Comparison of ENCODE assay signal across 23 cellular contexts in genomic region chr2:69804416-69804815, GRCh38. TPM values are rescaled to one million over a fixed set of nuclear protein-coding genes. Genes with fewer than 3 reads are reported as not detected.
DNase-seq lines count a peak whose midpoint lies in the region; ATAC-seq and TF ChIP-seq lines count a peak whose summit lies in the region.
"Had no signal": no experiment of that assay in that cellular context is flagged by ENCODE, and none has a peak within 500 bp of the region (broad histone marks: within the 10 kb centered on the region; RNA-seq: fewer than 3 reads in every experiment).

No MANE protein-coding gene starts in this region.

- peaks cover 12% of the 10 kb centered on the region for H3K36me3 Mint-ChIP-seq in CD4-positive, CD25-positive, alpha-beta regulatory T cell
- H3K36me3 Mint-ChIP-seq in GM23338 (ENCODE audit: low read depth) = peaks cover 4% of the 10 kb centered on the region; the same call in 2 of the 3 replicates
- peaks cover 40% of the 10 kb centered on the region for H3K36me3 Mint-ChIP-seq in activated CD4-positive, alpha-beta memory T cell treated with anti-CD3 and anti-CD28 coated beads, Interleukin-2, amount 10 ng/mL, durations not matched to agents 7 days and 5 days (ENCODE audit: low read depth)
- H3K36me3 Mint-ChIP-seq in naive thymus-derived CD4-positive, alpha-beta T cell = peaks cover 0 to 26% (median 0%) of the 10 kb centered on the region in 5 donors

- no peak overlapping the region for H2AFZ ChIP-seq in GM23338

- H3F3A ChIP-seq in GM23338 (replicated peaks; ENCODE audit: low read depth) = no peaks in the 10 kb centered on the region

- no peak for TF ChIP-seq CTCF in GM23338 (conservative IDR thresholded peaks at IDR 0.05; ENCODE audit: low read depth in 2 of 2)
- no peak for TF ChIP-seq CTCF in dorsolateral prefrontal cortex (IDR thresholded peaks at IDR 0.05 in 54 of 56, conservative IDR thresholded peaks at IDR 0.05 in 2 of 56; ENCODE audit: low read depth in 1 of 56, partially characterized antibody in 56 of 56)

- ATAC-seq in CD4-positive, CD25-positive, alpha-beta regulatory T cell (ENCODE audit: low read depth in 2 of 2) = no peak
- ATAC-seq in GM23338 (no peak), GM18907 (IDR thresholded peaks at IDR 0.05; ENCODE audit: unreplicated experiment) (no peak)
- ATAC-seq in naive thymus-derived CD4-positive, alpha-beta T cell = no peak
- ATAC-seq: heart right ventricle, left lung, mucosa of descending colon had no signal

- peaks cover 5% of the 10 kb centered on the region for H3K36me3 ChIP-seq in CD4-positive, CD25-positive, alpha-beta regulatory T cell (ENCODE audit: control insufficient read depth, insufficient read depth, low read length)
- no peaks in the 10 kb centered on the region for H3K36me3 ChIP-seq in GM23338 (ENCODE audit: insufficient read depth)
- no peaks in the 10 kb centered on the region for H3K36me3 ChIP-seq in naive thymus-derived CD4-positive, alpha-beta T cell (ENCODE audit: control insufficient read depth in 2 of 3, insufficient read depth in 3 of 3, low read length in 3 of 3)
- H3K36me3 ChIP-seq: cardiac muscle cell, WERI-Rb-1 had no signal

- peaks cover 4 to 18% (median 11%) of the 10 kb centered on the region in 4 donors for H3K4me1 Mint-ChIP-seq in CD4-positive, CD25-positive, alpha-beta regulatory T cell
- peaks cover 2% of the 10 kb centered on the region for H3K4me1 Mint-ChIP-seq in GM23338
- peaks cover 27% of the 10 kb centered on the region for H3K4me1 Mint-ChIP-seq in activated CD4-positive, alpha-beta memory T cell treated with anti-CD3 and anti-CD28 coated beads, Interleukin-2, amount 10 ng/mL, durations not matched to agents 7 days and 5 days
- H3K4me1 Mint-ChIP-seq in naive thymus-derived CD4-positive, alpha-beta T cell = peaks cover 4 to 25% (median 19%) of the 10 kb centered on the region in 7 donors

- POLR2A ChIA-PET in activated CD4-positive, alpha-beta memory T cell treated with anti-CD3 and anti-CD28 coated beads, Interleukin-2, amount 10 ng/mL, durations not matched to agents 7 days and 5 days (lab: Charles Lee) = no interaction called here
- POLR2A ChIA-PET in naive thymus-derived CD4-positive, alpha-beta T cell (lab: Charles Lee) = interaction anchor here (1.6 kb wide), 1 partner anchor 24 kb away, joined by 3 read pairs; no protein-coding TSS in a partner anchor

- CTCF ChIA-PET in activated CD4-positive, alpha-beta memory T cell treated with anti-CD3 and anti-CD28 coated beads, Interleukin-2, amount 10 ng/mL, durations not matched to agents 7 days and 5 days (lab: Charles Lee) = interaction anchor here (0.7 to 2.1 kb wide), 3 partner anchors 11 to 78 kb away, joined by 3 to 9 read pairs (median 3); no protein-coding TSS in a partner anchor
- CTCF ChIA-PET in naive thymus-derived CD4-positive, alpha-beta T cell (lab: Charles Lee) = interaction anchor here (0.7 to 2.4 kb wide), 3 partner anchors 57 to 81 kb away, joined by 3 to 11 read pairs (median 3); no protein-coding TSS in a partner anchor

- H3K4me2 ChIP-seq in GM23338 = no peak overlapping the region

- peak overlapping the region in 2 of 3 donors; percentile 69 to 76 for H3K27ac Mint-ChIP-seq in CD4-positive, CD25-positive, alpha-beta regulatory T cell
- peak overlapping the region; percentile 51; the same call in 1 of the 2 replicates for H3K27ac Mint-ChIP-seq in GM23338
- H3K27ac Mint-ChIP-seq in activated CD4-positive, alpha-beta memory T cell treated with anti-CD3 and anti-CD28 coated beads, Interleukin-2, amount 10 ng/mL, durations not matched to agents 7 days and 5 days = peak overlapping the region; percentile 71
- peak overlapping the region; percentile 26 to 80 (median 67) for H3K27ac Mint-ChIP-seq in naive thymus-derived CD4-positive, alpha-beta T cell

- no peak overlapping the region for H3K27ac ChIP-seq in CD4-positive, CD25-positive, alpha-beta regulatory T cell (ENCODE audit: insufficient read depth, low read length, poor library complexity, severe bottlenecking)
- H3K27ac ChIP-seq in GM23338 (ENCODE audit: low read depth) = 0 out of 2 replicates have a peak overlapping the region, but pooled peaks have one; percentile 24
- no peak overlapping the region for H3K27ac ChIP-seq in naive thymus-derived CD4-positive, alpha-beta T cell (ENCODE audit: low read depth, low read length)
- no peak overlapping the region for H3K27ac ChIP-seq in dorsolateral prefrontal cortex
- H3K27ac ChIP-seq: cardiac muscle cell, heart right ventricle, left lung, WERI-Rb-1 had no signal

- no peak overlapping the region for H3K4me3 ChIP-seq in CD4-positive, CD25-positive, alpha-beta regulatory T cell (ENCODE audit: low read depth, low read length)
- H3K4me3 ChIP-seq in GM23338 (no peak overlapping the region), dorsolateral prefrontal cortex (no peak overlapping the region)
- no peak overlapping the region for H3K4me3 ChIP-seq in naive thymus-derived CD4-positive, alpha-beta T cell (ENCODE audit: low read length)
- H3K4me3 ChIP-seq: cardiac muscle cell, heart right ventricle, left lung, mucosa of descending colon, spleen had no signal

- no peaks in the 10 kb centered on the region for H4K20me1 ChIP-seq in GM23338 (replicated peaks; ENCODE audit: insufficient read depth)

- H3K27me3 Mint-ChIP-seq in CD4-positive, CD25-positive, alpha-beta regulatory T cell = no peaks in the 10 kb centered on the region
- H3K27me3 Mint-ChIP-seq in GM23338 (ENCODE audit: insufficient read depth, low read depth, poor library complexity) = peaks cover 2% of the 10 kb centered on the region
- H3K27me3 Mint-ChIP-seq in activated CD4-positive, alpha-beta memory T cell treated with anti-CD3 and anti-CD28 coated beads, Interleukin-2, amount 10 ng/mL, durations not matched to agents 7 days and 5 days = no peaks in the 10 kb centered on the region
- no peaks in the 10 kb centered on the region for H3K27me3 Mint-ChIP-seq in naive thymus-derived CD4-positive, alpha-beta T cell

- intact Hi-C loops in naive thymus-derived CD4-positive, alpha-beta T cell (cut with micrococcal nuclease) = no loop called here
- intact Hi-C loops in dorsolateral prefrontal cortex (cut with DNase I) = no loop called here

- peak in 1 of 3 donors; percentile 30 for DNase-seq in CD4-positive, CD25-positive, alpha-beta regulatory T cell
- no peak for DNase-seq in GM23338 (ENCODE audit: low spot score)
- DNase-seq in activated CD4-positive, alpha-beta memory T cell treated with anti-CD3 and anti-CD28 coated beads, Interleukin-2, amount 10 ng/mL, durations not matched to agents 7 days and 5 days = no peak
- DNase-seq in naive thymus-derived CD4-positive, alpha-beta T cell = peak in 2 of 9 donors; percentile 8 to 21
- DNase-seq in pons (ENCODE audit: low spot score) = no peak
- no peak for DNase-seq in dorsolateral prefrontal cortex
- DNase-seq: amygdala; Calu3; heart right ventricle; IMR-90; left lung; MM.1S; mucosa of descending colon; NCI-H146; NCI-H2171; OCI-M1; retina; Right ventricle myocardium superior; spleen; stimulated activated CD4-positive, alpha-beta T cell treated with anti-CD3 and anti-CD28 coated beads, Interleukin-4, amount 100 ng/mL, for 4 hours; WERI-Rb-1 had no signal

- no peaks in the 10 kb centered on the region for H3K9me2 ChIP-seq in GM23338 (ENCODE audit: insufficient read depth)

- H3K79me2 ChIP-seq in GM23338 (replicated peaks; ENCODE audit: insufficient read depth) = no peaks in the 10 kb centered on the region

- H3K4me3 Mint-ChIP-seq in CD4-positive, CD25-positive, alpha-beta regulatory T cell = peak overlapping the region in 1 of 4 donors; percentile 13
- H3K4me3 Mint-ChIP-seq in GM23338 = no peak overlapping the region
- H3K4me3 Mint-ChIP-seq in activated CD4-positive, alpha-beta memory T cell treated with anti-CD3 and anti-CD28 coated beads, Interleukin-2, amount 10 ng/mL, durations not matched to agents 7 days and 5 days = peak overlapping the region; percentile 31
- peak overlapping the region in 9 of 10 donors; percentile 34 to 74 (median 60) for H3K4me3 Mint-ChIP-seq in naive thymus-derived CD4-positive, alpha-beta T cell

- peaks cover 0 to 2% (median 0%) of the 10 kb centered on the region in 7 donors for H3K9me3 Mint-ChIP-seq in CD4-positive, CD25-positive, alpha-beta regulatory T cell
- peaks cover 4% of the 10 kb centered on the region; the same call in 1 of the 3 replicates for H3K9me3 Mint-ChIP-seq in GM23338
- H3K9me3 Mint-ChIP-seq in activated CD4-positive, alpha-beta memory T cell treated with anti-CD3 and anti-CD28 coated beads, Interleukin-2, amount 10 ng/mL, durations not matched to agents 7 days and 5 days = no peaks in the 10 kb centered on the region
- no peaks in the 10 kb centered on the region for H3K9me3 Mint-ChIP-seq in naive thymus-derived CD4-positive, alpha-beta T cell

- no peaks in the 10 kb centered on the region for H3K9me3 ChIP-seq in CD4-positive, CD25-positive, alpha-beta regulatory T cell (ENCODE audit: control insufficient read depth in 2 of 2, low read length in 2 of 2)
- H3K9me3 ChIP-seq in naive thymus-derived CD4-positive, alpha-beta T cell (ENCODE audit: control insufficient read depth in 2 of 3, low read length in 3 of 3) = no peaks in the 10 kb centered on the region
- H3K9me3 ChIP-seq: heart right ventricle, left lung, mucosa of descending colon, spleen had no signal

- peaks cover 3% of the 10 kb centered on the region for H3K4me1 ChIP-seq in CD4-positive, CD25-positive, alpha-beta regulatory T cell (ENCODE audit: control insufficient read depth, insufficient read depth, low read length, poor library complexity, severe bottlenecking)
- no peaks in the 10 kb centered on the region for H3K4me1 ChIP-seq in GM23338 (ENCODE audit: insufficient read depth)
- H3K4me1 ChIP-seq in naive thymus-derived CD4-positive, alpha-beta T cell (ENCODE audit: control insufficient read depth in 2 of 2, insufficient read depth in 2 of 2, low read length in 2 of 2) = peaks cover 0 to 4% of the 10 kb centered on the region in 2 donors

- H3K27me3 ChIP-seq in CD4-positive, CD25-positive, alpha-beta regulatory T cell (ENCODE audit: control insufficient read depth, insufficient read depth, low read length) = no peaks in the 10 kb centered on the region
- H3K27me3 ChIP-seq in GM23338 (ENCODE audit: insufficient read depth) (no peaks in the 10 kb centered on the region), dorsolateral prefrontal cortex (no peaks in the 10 kb centered on the region)
- no peaks in the 10 kb centered on the region for H3K27me3 ChIP-seq in naive thymus-derived CD4-positive, alpha-beta T cell (ENCODE audit: control insufficient read depth in 2 of 2, insufficient read depth in 2 of 2, low read length in 2 of 2)
- H3K27me3 ChIP-seq: cardiac muscle cell, heart right ventricle, left lung, spleen had no signal

RNA-seq across cellular contexts. Expression of gene GMCL1, which starts 25.0 kb away (rescaled TPM):
- total RNA-seq in CD4-positive, CD25-positive, alpha-beta regulatory T cell = 32.3 TPM
- polyA plus RNA-seq in CD4-positive, CD25-positive, alpha-beta regulatory T cell = 10 to 100 TPM; 32.4 to 36.0 (median 33.7) TPM
- total RNA-seq in GM23338 (2014; rRNA removed; shearing (Covaris generic)) = 26.9 and 27.3 TPM in 2 replicates
- 27.0 and 27.7 TPM in 2 replicates for polyA plus RNA-seq in GM23338 (2016; fragmentation: Nextera tagmentation; extraction: Ambion mirVana)
- 10 to 100 TPM; 30.1 to 34.8 TPM for total RNA-seq in activated CD4-positive, alpha-beta memory T cell treated with anti-CD3 and anti-CD28 coated beads, Interleukin-2, amount 10 ng/mL, durations not matched to agents 7 days and 5 days
- total RNA-seq in naive thymus-derived CD4-positive, alpha-beta T cell = 10 to 100 TPM; 24.9 to 30.5 (median 27.3) TPM
- polyA plus RNA-seq in naive thymus-derived CD4-positive, alpha-beta T cell = 10 to 100 TPM; 25.5 to 32.0 TPM
- 10 to 100 TPM; 11.5 to 39.4 (median 22.1) TPM for total RNA-seq in dorsolateral prefrontal cortex
